In the genomic region with DNA sequence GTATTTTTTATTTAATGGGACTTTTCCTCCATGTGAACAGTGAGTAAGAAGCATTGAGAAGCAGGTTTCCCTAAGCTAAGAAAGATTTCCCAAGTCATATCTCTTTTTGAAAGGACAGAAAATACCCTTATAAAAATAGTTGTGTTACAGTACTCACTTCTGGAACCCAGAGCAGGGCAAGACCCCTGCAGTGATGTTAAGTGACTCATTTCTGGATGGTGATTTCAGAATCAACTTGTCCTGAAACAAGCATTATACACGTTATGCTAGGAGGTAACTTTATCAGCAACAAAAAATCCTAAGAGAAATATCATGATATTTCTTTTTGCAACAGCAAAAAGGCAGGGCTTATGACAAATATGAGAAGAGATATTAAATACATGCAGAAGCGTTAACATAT, we compare ENCODE assay signal across 13 cellular contexts.
A peak's percentile ranks its signal among the peaks of the same experiment; 100 is the strongest.
DNase-seq lines count a peak whose midpoint lies in the region; ATAC-seq, FAIRE-seq and TF ChIP-seq lines count a peak whose summit lies in the region.
"Had no signal": no experiment of that assay in that cellular context is flagged by ENCODE, and none has a peak within 500 bp of the region (broad histone marks: within the 10 kb centered on the region; RNA-seq: fewer than 3 reads in every experiment).

No MANE protein-coding gene starts in this region.

- TF ChIP-seq CTCF in GM13977 (IDR thresholded peaks at IDR 0.05; ENCODE audit: extremely low read depth, insufficient read depth, missing control alignments) = no peak
- no peak for TF ChIP-seq CTCF in D721Med (IDR thresholded peaks at IDR 0.05; ENCODE audit: insufficient read depth, missing control alignments)

- DNase-seq in GM13977 (ENCODE audit: low spot score) (peak; percentile 3), COLO668 (lab: John Stamatoyannopoulos, UW; ENCODE audit: unreplicated experiment) (no peak), NCI-H128 (lab: John Stamatoyannopoulos, UW; ENCODE audit: unreplicated experiment) (no peak), G401 (ENCODE audit: low spot score) (no peak), D721Med (ENCODE audit: insufficient read length, low spot score) (no peak)
- DNase-seq: activated naive CD4-positive, alpha-beta T cell treated with anti-CD3 and anti-CD28 coated beads, Interleukin-2, amount 10 ng/mL, durations not matched to agents 7 days and 5 days; Caco-2; KG1; NCI-H1105 treated with DMSO at 0.1 percent for 48 hours; stimulated activated naive CD8-positive, alpha-beta T cell treated with anti-CD3 and anti-CD28 coated beads, Interleukin-15, amount 100 ng/mL, for 72 hours had no signal

- no peak for FAIRE-seq in D721Med (lab: Jason Lieb, UNC)

- ATAC-seq in GM19328 (IDR thresholded peaks at IDR 0.05; ENCODE audit: unreplicated experiment) (peak; percentile 54), HG02798 (IDR thresholded peaks at IDR 0.05; ENCODE audit: poor library complexity, unreplicated experiment) (peak; percentile 62), HG03460 (IDR thresholded peaks at IDR 0.05; ENCODE audit: unreplicated experiment) (peak; percentile 65)
- ATAC-seq: stimulated activated naive CD8-positive, alpha-beta T cell treated with anti-CD3 and anti-CD28 coated beads, Interleukin-15, amount 100 ng/mL, for 72 hours had no signal

- in situ Hi-C loops in GM13977 (cut with MboI; ENCODE audit: low pct_unique_long_range_greater_than_20kb, low sequenced_read_pairs, unreplicated experiment) (no loop called here), G401 (cut with HindIII; ENCODE audit: low sequenced_read_pairs) (no loop called here)
